In the genomic region with DNA sequence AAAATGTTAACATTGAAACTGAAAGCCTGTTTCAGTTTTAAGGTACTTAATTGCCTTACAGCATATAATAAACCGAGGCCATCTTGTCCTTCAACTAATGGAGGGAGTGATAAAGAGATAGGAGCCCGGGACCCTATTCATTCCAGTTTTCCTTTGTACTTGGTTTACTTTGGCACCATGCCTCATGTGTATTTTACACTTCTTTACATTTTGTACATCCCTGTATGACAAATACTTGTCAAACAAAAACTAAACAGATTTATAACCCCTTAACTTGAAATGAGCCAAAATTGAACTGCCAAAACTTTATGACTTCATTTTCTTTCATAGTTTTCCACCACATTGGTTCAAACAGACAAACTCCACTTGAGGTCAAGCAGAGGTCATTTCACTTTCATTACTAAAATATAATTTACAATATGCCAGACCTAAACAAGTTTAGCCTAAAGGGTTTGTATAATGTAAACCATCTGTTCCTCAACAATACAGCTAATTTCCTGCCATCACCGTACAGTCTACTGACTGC, we compare ENCODE assay signal across 11 cellular contexts. TPM values are rescaled to one million over a fixed set of nuclear protein-coding genes. Genes with fewer than 3 reads are reported as not detected.
DNase-seq lines count a peak whose midpoint lies in the region; ATAC-seq and TF ChIP-seq lines count a peak whose summit lies in the region.
"Had no signal": no experiment of that assay in that cellular context is flagged by ENCODE, and none has a peak within 500 bp of the region (broad histone marks: within the 10 kb centered on the region; RNA-seq: fewer than 3 reads in every experiment).

No MANE protein-coding gene starts in this region.

- peaks cover 28% of the 10 kb centered on the region for H3K4me1 Mint-ChIP-seq in osteocyte (ENCODE audit: unreplicated experiment)

- H3K27ac ChIP-seq in SK-N-MC = peak overlapping the region; percentile 64; the same call in 1 of the 2 replicates
- H3K27ac ChIP-seq: 22Rv1 had no signal

- ATAC-seq in HG02763 (IDR thresholded peaks at IDR 0.05; ENCODE audit: unreplicated experiment) = no peak

- TF ChIP-seq CTCF in LNCaP clone FGC (IDR thresholded peaks at IDR 0.05; ENCODE audit: control insufficient read depth, extremely low read depth, insufficient read depth) (no peak), osteocyte (IDR thresholded peaks at IDR 0.05) (no peak)

- no peaks in the 10 kb centered on the region for H3K9me3 ChIP-seq in SK-N-MC (ENCODE audit: low read depth, low read length)

- no peaks in the 10 kb centered on the region for H3K27me3 Mint-ChIP-seq in osteocyte (ENCODE audit: unreplicated experiment)

- DNase-seq in NCI-H2107 treated with DMSO at 0.1 percent for 48 hours (lab: John Stamatoyannopoulos, UW; ENCODE audit: unreplicated experiment) = peak; percentile 56
- DNase-seq in NCI-H2107 (lab: John Stamatoyannopoulos, UW) = no peak
- DNase-seq in LNCaP clone FGC (ENCODE audit: low read depth) = peak; percentile 90
- DNase-seq in SK-N-MC (ENCODE audit: low read depth, low spot score) = peak; percentile 80
- no peak for DNase-seq in osteocyte (ENCODE audit: extremely low spot score, unreplicated experiment)
- no peak for DNase-seq in stimulated activated CD4-positive, alpha-beta T cell treated with anti-CD3 and anti-CD28 coated beads, Interleukin-2, amount 100 ng/mL, for 48 hours
- no peak for DNase-seq in COLO829 (ENCODE audit: low spot score)

- H3K4me3 ChIP-seq in LNCaP clone FGC (ENCODE audit: low read depth, low read length) (no peak overlapping the region), SK-N-MC (peak overlapping the region; percentile 52)

- H3K4me3 Mint-ChIP-seq in osteocyte (ENCODE audit: unreplicated experiment) = no peak overlapping the region

- H3K9ac ChIP-seq in SK-N-MC (ENCODE audit: insufficient read length) = no peak overlapping the region

- peaks cover 7% of the 10 kb centered on the region for H3K9me3 Mint-ChIP-seq in osteocyte (ENCODE audit: unreplicated experiment)

- H3K36me3 ChIP-seq in SK-N-MC (ENCODE audit: insufficient read depth, low read length) = no peaks in the 10 kb centered on the region

- peaks cover 37% of the 10 kb centered on the region for H3K36me3 Mint-ChIP-seq in osteocyte (ENCODE audit: unreplicated experiment)

- H3K27ac Mint-ChIP-seq in osteocyte (ENCODE audit: unreplicated experiment) = peak overlapping the region; percentile 72

RNA-seq across cellular contexts. Expression of a gene that starts 30.9 kb away (rescaled TPM):
- not detected in 2 replicates for total RNA-seq in osteocyte
- total RNA-seq: NCI-H460, temporal lobe had no signal

Comparison
In these comparisons a context has a peak if more than half of its experiments do, and no peak if none do; other contexts are left out.
1. DNase-seq: peak in NCI-H2107 treated with DMSO at 0.1 percent for 48 hours (single experiment), LNCaP clone FGC (single experiment) and SK-N-MC (single experiment); none in NCI-H2107 (single experiment), osteocyte (single experiment), stimulated activated CD4-positive, alpha-beta T cell treated with anti-CD3 and anti-CD28 coated beads, Interleukin-2, amount 100 ng/mL, for 48 hours (0 of 2) and COLO829 (single experiment).